36 cellular contexts compared by ENCODE assay signal in the genomic region with DNA sequence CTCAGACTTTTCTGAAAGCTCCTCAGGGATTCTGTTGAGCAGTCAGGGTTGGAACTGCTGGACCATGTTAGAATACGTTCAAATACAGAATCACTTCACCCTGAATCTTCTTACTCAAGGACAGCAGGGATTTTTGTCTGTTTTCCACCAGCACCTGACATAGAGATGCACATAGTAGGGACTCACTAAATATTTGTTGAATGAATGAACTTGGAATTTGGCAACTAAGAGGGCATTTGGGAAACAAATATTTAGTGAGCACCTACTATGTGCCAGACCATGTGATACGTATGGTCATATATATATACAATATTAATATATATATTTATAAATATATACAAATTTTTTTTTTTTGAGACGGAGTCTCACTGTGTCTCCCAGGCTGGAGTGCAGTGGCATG.
"Had no signal": no experiment of that assay in that cellular context is flagged by ENCODE, and none has a peak within 500 bp of the region (broad histone marks: within the 10 kb centered on the region; RNA-seq: fewer than 3 reads in every experiment).

No MANE protein-coding gene starts in this region.

- H3K36me3 ChIP-seq: MG63 had no signal

- H3K4me3 ChIP-seq: MG63 had no signal

- DNase-seq: Karpas-422, Kasumi-1, MG63, MM.1S, MV-4-11, NCI-H1048, NCI-H1092, NCI-H1092 treated with DMSO at 0.1 percent for 48 hours, NCI-H1105, NCI-H1105 treated with DMSO at 0.1 percent for 48 hours, NCI-H1417, NCI-H1417 treated with DMSO at 0.1 percent for 48 hours, NCI-H1436, NCI-H1436 treated with DMSO at 0.1 percent for 48 hours, NCI-H146, NCI-H1694, NCI-H1694 treated with DMSO at 0.1 percent for 48 hours, NCI-H187, NCI-H187 treated with DMSO at 0.1 percent for 48 hours, NCI-H1930, NCI-H2029, NCI-H2029 treated with DMSO at 0.1 percent for 48 hours, NCI-H2081, NCI-H2081 treated with DMSO at 0.1 percent for 48 hours, NCI-H2107, NCI-H2171, NCI-H2171 treated with DMSO at 0.1 percent for 48 hours, NCI-H2227 treated with DMSO at 0.1 percent for 48 hours, NCI-H226, NCI-H345, NCI-H446, NCI-H446 treated with DMSO at 0.1 percent for 48 hours, NCI-H510A, NCI-H510A treated with DMSO at 0.1 percent for 48 hours, NCI-H524, NCI-H524 treated with DMSO at 0.1 percent for 48 hours had no signal

- H3K27me3 ChIP-seq: MG63 had no signal

- H3K9me3 ChIP-seq: MG63 had no signal
